ENCODE assay signal across 1 cellular context in genomic region chrX:21873063-21873785, GRCh38.
TF ChIP-seq lines count a peak whose summit lies in the region.

No MANE protein-coding gene starts in this region.

TF ChIP-seq in IMR-90, 13 proteins besides CTCF, POLR2A, EP300 and RAD21 (continued from another document):
- no peak for TF ChIP-seq USF2 (IDR thresholded peaks at IDR 0.05; ENCODE audit: low read depth, low read length)
- no peak for TF ChIP-seq CEBPB (IDR thresholded peaks at IDR 0.05; ENCODE audit: low read depth, low read length)
- TF ChIP-seq FOS (IDR thresholded peaks at IDR 0.05; ENCODE audit: low read depth, low read length) = no peak
- no peak for TF ChIP-seq BHLHE40 (IDR thresholded peaks at IDR 0.05; ENCODE audit: low read depth, low read length)
- TF ChIP-seq MAFK (IDR thresholded peaks at IDR 0.05; ENCODE audit: low read depth, low read length) = no peak
- no peak for TF ChIP-seq RCOR1 (IDR thresholded peaks at IDR 0.05; ENCODE audit: insufficient replicate concordance, low read length)
- TF ChIP-seq NFE2L2 (IDR thresholded peaks at IDR 0.05; ENCODE audit: low read depth, low read length) = no peak
